ENCODE assay signal across 17 cellular contexts in the genomic region with DNA sequence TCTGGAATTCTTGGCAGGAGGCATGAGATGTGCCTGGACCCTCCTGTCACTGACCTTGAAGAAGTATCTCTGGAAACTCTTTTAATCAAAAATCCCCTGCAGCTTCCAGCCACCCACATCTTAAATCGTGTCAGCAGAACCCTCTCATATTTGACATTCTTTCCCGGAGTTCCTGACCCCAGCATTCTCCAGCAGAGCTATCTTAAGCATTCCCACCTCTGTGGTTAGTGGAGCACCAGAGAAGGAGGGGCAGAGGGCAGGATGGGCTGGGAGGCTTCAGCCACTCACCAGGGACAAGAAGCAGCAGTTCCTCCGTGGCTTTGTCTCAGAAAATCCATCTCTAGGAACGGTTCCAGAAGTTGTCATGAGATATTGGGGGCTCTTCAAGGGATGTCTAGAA.
DNase-seq lines count a peak whose midpoint lies in the region; ATAC-seq and TF ChIP-seq lines count a peak whose summit lies in the region.
"Had no signal": no experiment of that assay in that cellular context is flagged by ENCODE, and none has a peak within 500 bp of the region (broad histone marks: within the 10 kb centered on the region; RNA-seq: fewer than 3 reads in every experiment).

No MANE protein-coding gene starts in this region.

- no peaks in the 10 kb centered on the region for H3K4me1 ChIP-seq in upper lobe of right lung
- H3K4me1 ChIP-seq: prostate gland had no signal

- TF ChIP-seq CTCF in HFFc6 (IDR thresholded peaks at IDR 0.05): no peak
- TF ChIP-seq CTCF in upper lobe of right lung (IDR thresholded peaks at IDR 0.05): no peak

- H3K27ac ChIP-seq in upper lobe of right lung: no peak overlapping the region
- H3K27ac ChIP-seq: PC-9, prostate gland had no signal

- H3K27me3 Mint-ChIP-seq in HFFc6 (ENCODE audit: insufficient read depth): peaks cover 16% of the 10 kb centered on the region
- H3K27me3 Mint-ChIP-seq: activated CD8-positive, alpha-beta T cell treated with anti-CD3 and anti-CD28 coated beads for 36 hours had no signal

- intact Hi-C loops in upper lobe of right lung (cut with DNase I): loop anchor here (10.0 kb wide), 1 partner anchor 268 kb away; no protein-coding TSS in a partner anchor

- peak; percentile 23 for DNase-seq in HFFc6
- DNase-seq in amniotic epithelial cell (ENCODE audit: low read depth): peak; percentile 85
- DNase-seq in kidney glomerular epithelial cell (lab: John Stamatoyannopoulos, UW): peak; percentile 85
- no peak for DNase-seq in upper lobe of right lung
- no peak for DNase-seq in DMS153 (lab: John Stamatoyannopoulos, UW)
- DNase-seq: activated CD8-positive, alpha-beta T cell treated with anti-CD3 and anti-CD28 coated beads for 36 hours; C1 segment of cervical spinal cord; cortex of kidney; DMS79 treated with DMSO at 0.1 percent for 48 hours; NCI-H2029; NCI-H526 treated with DMSO at 0.1 percent for 48 hours; PC-9; substantia nigra had no signal

- peaks cover 9% of the 10 kb centered on the region; the same call in 1 of the 2 replicates for H3K4me1 Mint-ChIP-seq in HFFc6 (ENCODE audit: low read depth)

- no peaks in the 10 kb centered on the region for H3K36me3 ChIP-seq in upper lobe of right lung
- H3K36me3 ChIP-seq: prostate gland had no signal

- no peak overlapping the region for H3K4me3 ChIP-seq in upper lobe of right lung
- H3K4me3 ChIP-seq: PC-9, prostate gland had no signal

- no peaks in the 10 kb centered on the region for H3K9me3 ChIP-seq in upper lobe of right lung
- H3K9me3 ChIP-seq: prostate gland had no signal

- H3K36me3 Mint-ChIP-seq in HFFc6 (ENCODE audit: low read depth): no peaks in the 10 kb centered on the region

- no peak overlapping the region for H3K27ac Mint-ChIP-seq in HFFc6
- H3K27ac Mint-ChIP-seq: activated CD8-positive, alpha-beta T cell treated with anti-CD3 and anti-CD28 coated beads for 36 hours; activated T-helper 1 cell treated with anti-CD3 and anti-CD28 coated beads, Interleukin-12 subunit alpha, Interleukin-12 subunit beta, Interleukin-2, Interleukin-4 antibody, amounts not matched to agents 30 ng/mL and 10 ng/mL and 1 ng/mL, durations not matched to agents 14 hours and 24 hours and 36 hours had no signal

- no peaks in the 10 kb centered on the region for H3K9me3 Mint-ChIP-seq in HFFc6
- H3K9me3 Mint-ChIP-seq: activated CD8-positive, alpha-beta T cell treated with anti-CD3 and anti-CD28 coated beads for 36 hours; activated T-helper 1 cell treated with anti-CD3 and anti-CD28 coated beads, Interleukin-12 subunit alpha, Interleukin-12 subunit beta, Interleukin-2, Interleukin-4 antibody, amounts not matched to agents 30 ng/mL and 10 ng/mL and 1 ng/mL, durations not matched to agents 14 hours and 24 hours and 36 hours had no signal

- peak; percentile 36 for ATAC-seq in upper lobe of right lung
- no peak for ATAC-seq in GM19035 (IDR thresholded peaks at IDR 0.05; ENCODE audit: unreplicated experiment)
- no peak for ATAC-seq in GM18502 (IDR thresholded peaks at IDR 0.05; ENCODE audit: poor library complexity, unreplicated experiment)
- ATAC-seq: activated CD8-positive, alpha-beta T cell treated with anti-CD3 and anti-CD28 coated beads for 36 hours had no signal

- no peaks in the 10 kb centered on the region for H3K27me3 ChIP-seq in upper lobe of right lung

- H3K4me3 Mint-ChIP-seq in HFFc6: no peak overlapping the region
- H3K4me3 Mint-ChIP-seq: activated CD8-positive, alpha-beta T cell treated with anti-CD3 and anti-CD28 coated beads for 36 hours; activated T-helper 1 cell treated with anti-CD3 and anti-CD28 coated beads, Interleukin-12 subunit alpha, Interleukin-12 subunit beta, Interleukin-2, Interleukin-4 antibody, amounts not matched to agents 30 ng/mL and 10 ng/mL and 1 ng/mL, durations not matched to agents 14 hours and 24 hours and 36 hours had no signal

Comparison
In these comparisons a context has a peak if more than half of its experiments do, and no peak if none do; other contexts are left out.
1. DNase-seq: peak in HFFc6 (single experiment), amniotic epithelial cell (single experiment) and kidney glomerular epithelial cell (single experiment); none in upper lobe of right lung (single experiment) and DMS153 (single experiment).